In genomic region chr2:64327510-64328414, GRCh38 we compare ENCODE assay signal across 8 cellular contexts.
A peak's percentile ranks its signal among the peaks of the same experiment; 100 is the strongest.
DNase-seq lines count a peak whose midpoint lies in the region; ATAC-seq and TF ChIP-seq lines count a peak whose summit lies in the region.

No MANE protein-coding gene starts in this region.

- no peaks in the 10 kb centered on the region for H3K36me3 ChIP-seq in duodenal mucosa (ENCODE audit: control insufficient read depth in 1 of 2, insufficient read depth in 2 of 2, low read length in 2 of 2)

- no peak overlapping the region for H3K27ac ChIP-seq in duodenal mucosa (ENCODE audit: low read depth, low read length)

- no peak for ATAC-seq in GM19397 (IDR thresholded peaks at IDR 0.05; ENCODE audit: unreplicated experiment)

- peak overlapping the region in 1 of 2 donors; percentile 2 for H3K4me3 ChIP-seq in duodenal mucosa (ENCODE audit: low read depth in 1 of 2, low read length in 2 of 2)

- DNase-seq in GM10266 (ENCODE audit: extremely low spot score) (no peak), NCI-H1092 treated with DMSO at 0.1 percent for 48 hours (lab: John Stamatoyannopoulos, UW) (peak; percentile 26), mucosa of gallbladder (ENCODE audit: low spot score) (peak; percentile 64), epidermal melanocyte (ENCODE audit: insufficient read length, low spot score) (no peak)
- peak; percentile 49 to 53 for DNase-seq in activated CD4-positive, alpha-beta T cell treated with anti-CD3 and anti-CD28 coated beads, Interleukin-2, amount 50 U/mL, for 4 hours
- DNase-seq in stimulated activated naive CD4-positive, alpha-beta T cell treated with Interleukin-2 at 50 U/mL for 16 hours (lab: John Stamatoyannopoulos, UW): peak; percentile 21

- H3K9me3 ChIP-seq in duodenal mucosa (ENCODE audit: control insufficient read depth in 1 of 2, low read length in 2 of 2): no peaks in the 10 kb centered on the region

- H3K4me1 ChIP-seq in duodenal mucosa (ENCODE audit: control insufficient read depth in 1 of 2, insufficient read depth in 2 of 2, low read length in 2 of 2): peaks cover 22 to 31% of the 10 kb centered on the region in 2 donors

- H3K9ac ChIP-seq in duodenal mucosa (ENCODE audit: low read depth in 1 of 2, low read length in 2 of 2): peak overlapping the region; percentile 7 to 20

- H3K27me3 ChIP-seq in duodenal mucosa (ENCODE audit: control insufficient read depth in 1 of 2, insufficient read depth in 2 of 2, low read length in 2 of 2): no peaks in the 10 kb centered on the region

- TF ChIP-seq CTCF in GM10266 (IDR thresholded peaks at IDR 0.05; ENCODE audit: control insufficient read depth, insufficient read depth, low read depth, missing control alignments): peak; percentile 46

Comparison
In these comparisons a context has a peak if more than half of its experiments do, and no peak if none do; other contexts are left out.
1. DNase-seq: peak in NCI-H1092 treated with DMSO at 0.1 percent for 48 hours (single experiment), activated CD4-positive, alpha-beta T cell treated with anti-CD3 and anti-CD28 coated beads, Interleukin-2, amount 50 U/mL, for 4 hours (2 of 2), mucosa of gallbladder (single experiment) and stimulated activated naive CD4-positive, alpha-beta T cell treated with Interleukin-2 at 50 U/mL for 16 hours (single experiment); none in GM10266 (single experiment) and epidermal melanocyte (single experiment).